In genomic region chr2:219475697-219476604, GRCh38 we compare ENCODE assay signal across 8 cellular contexts. TPM values are rescaled to one million over a fixed set of nuclear protein-coding genes. Genes with fewer than 3 reads are reported as not detected.
DNase-seq lines count a peak whose midpoint lies in the region; ATAC-seq and TF ChIP-seq lines count a peak whose summit lies in the region.

No MANE protein-coding gene starts in this region.

- no peaks in the 10 kb centered on the region for H3K36me3 ChIP-seq in right lobe of liver

- H3K4me3 ChIP-seq in AG04449 (ENCODE audit: low read depth, low read length) (no peak overlapping the region), coronary artery (no peak overlapping the region), right lobe of liver (no peak overlapping the region)

- H3K27me3 ChIP-seq in right lobe of liver = no peaks in the 10 kb centered on the region

- no peaks in the 10 kb centered on the region for H3K9me3 ChIP-seq in right lobe of liver

- ATAC-seq in right lobe of liver (peak; percentile 84 to 96 (median 93)), GM18517 (IDR thresholded peaks at IDR 0.05; ENCODE audit: unreplicated experiment) (no peak)

- CTCF ChIA-PET in AG04449 (lab: Yijun Ruan, JAX) = interaction anchor here (0.6 to 21.1 kb wide), 27 partner anchors 9 to 214 kb away, joined by 3 to 513 read pairs (median 6); partner anchors contain the start of gene GMPPA

- no peak for TF ChIP-seq POLR2A in right lobe of liver (IDR thresholded peaks at IDR 0.05)

- TF ChIP-seq CTCF in AG04449 (IDR thresholded peaks at IDR 0.05; ENCODE audit: insufficient read depth, low read length, missing control alignments) = peak; percentile 86
- TF ChIP-seq CTCF in GM13976 (IDR thresholded peaks at IDR 0.05; ENCODE audit: borderline replicate concordance, control extremely low read depth, extremely low read depth, insufficient read depth, missing control alignments) = peak; percentile 62
- peak; percentile 55 for TF ChIP-seq CTCF in coronary artery (IDR thresholded peaks at IDR 0.05)
- TF ChIP-seq CTCF in right lobe of liver (IDR thresholded peaks at IDR 0.05) = peak; percentile 81 to 86 (median 84)

- no peaks in the 10 kb centered on the region for H3K4me1 ChIP-seq in right lobe of liver

- 22% methylated on average over 10 of the region's 14 CpGs for WGBS in right lobe of liver (ENCODE audit: insufficient coverage, low coverage, low lambda C conversion rate, missing lambda C conversion rate)

- intact Hi-C loops in right lobe of liver (cut with DNase I) = loop anchor here (5.0 to 10.0 kb wide), 2 partner anchors 56 to 59 kb away; no protein-coding TSS in a partner anchor

- peak overlapping the region; percentile 52 to 60 for H3K27ac ChIP-seq in coronary artery
- H3K27ac ChIP-seq in right lobe of liver = no peak overlapping the region

- DNase-seq in AG04449 (ENCODE audit: low read depth, low spot score) (no peak), GM13976 (ENCODE audit: low spot score) (peak; percentile 85), NAMALWA (ENCODE audit: low spot score) (peak; percentile 70), coronary artery (ENCODE audit: low spot score) (no peak), right lobe of liver (peak; percentile 71 to 76 (median 74))
- DNase-seq in activated CD4-positive, alpha-beta T cell treated with anti-CD3 and anti-CD28 coated beads for 1 hour = peak; percentile 33
- peak; percentile 27 for DNase-seq in stimulated activated CD8-positive, alpha-beta memory T cell treated with anti-CD3 and anti-CD28 coated beads, Interleukin-15, amount 100 ng/mL, for 1 hour (ENCODE audit: low read depth)

- in situ Hi-C loops in GM13976 (cut with MboI; ENCODE audit: low sequenced_read_pairs, unreplicated experiment) = no loop called here

- POLR2A ChIA-PET in AG04449 (lab: Yijun Ruan, JAX) = interaction anchor here (0.6 to 1.2 kb wide), 3 partner anchors 13 to 63 kb away, joined by 3 to 5 read pairs (median 3); no protein-coding TSS in a partner anchor

RNA-seq across cellular contexts. Expression of gene GMPPA, which starts 22.7 kb away (rescaled TPM):
- total RNA-seq in right lobe of liver = 10 to 100 TPM; 21.7 to 54.1 (median 40.2) TPM

RNA-seq across cellular contexts. Expression of gene ASIC4, which starts 38.3 kb away (rescaled TPM):
- total RNA-seq in right lobe of liver = not detected

RNA-seq across cellular contexts. Expression of gene SPEG, which starts 41.3 kb away (rescaled TPM):
- total RNA-seq in right lobe of liver = 1 to 10 TPM in 1 of 6 experiments, under 1 TPM in 5; 0.24 to 1.5 (median 0.48) TPM

RNA-seq across cellular contexts. Expression of gene DES, which starts 57.8 kb away (rescaled TPM):
- total RNA-seq in right lobe of liver = 10 to 100 TPM in 1 of 6 experiments, 1 to 10 TPM in 5; 1.2 to 25.6 (median 2.5) TPM

Comparison
In these comparisons a context has a peak if more than half of its experiments do, and no peak if none do; other contexts are left out.
1. DNase-seq: peak in GM13976 (single experiment), NAMALWA (single experiment), activated CD4-positive, alpha-beta T cell treated with anti-CD3 and anti-CD28 coated beads for 1 hour (single experiment), right lobe of liver (3 of 3) and stimulated activated CD8-positive, alpha-beta memory T cell treated with anti-CD3 and anti-CD28 coated beads, Interleukin-15, amount 100 ng/mL, for 1 hour (single experiment); none in AG04449 (single experiment) and coronary artery (single experiment).
2. H3K27ac ChIP-seq: peak in coronary artery (2 of 2); none in right lobe of liver (0 of 3).
3. Peak in every context shown above with its lines, with median percentiles within 50 percentile points of each other: CTCF ChIP-seq.